Comparison of ENCODE assay signal across 13 cellular contexts in the genomic region with DNA sequence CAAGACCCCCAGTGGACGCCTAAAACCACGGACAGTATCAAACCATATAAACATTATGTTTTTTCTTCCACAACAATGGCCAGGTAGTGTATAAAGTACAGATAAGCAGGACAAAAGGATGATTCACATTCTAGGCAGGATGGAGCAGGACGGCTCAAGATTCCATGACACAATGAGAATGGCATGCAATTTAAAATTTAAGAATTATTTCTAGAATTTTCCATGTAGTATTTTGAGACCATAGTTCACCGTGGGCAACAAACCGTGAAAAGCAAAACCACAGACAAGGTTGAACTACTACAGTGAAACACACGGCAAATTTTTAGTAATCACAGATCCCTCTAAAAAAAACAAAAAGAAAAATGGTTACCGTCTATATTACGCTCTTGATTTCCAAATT. TPM values are rescaled to one million over a fixed set of nuclear protein-coding genes. Genes with fewer than 3 reads are reported as not detected.
DNase-seq lines count a peak whose midpoint lies in the region; ATAC-seq lines count a peak whose summit lies in the region.
"Had no signal": no experiment of that assay in that cellular context is flagged by ENCODE, and none has a peak within 500 bp of the region (broad histone marks: within the 10 kb centered on the region; RNA-seq: fewer than 3 reads in every experiment).

No MANE protein-coding gene starts in this region.

- H3K4me2 ChIP-seq in GM23248 (ENCODE audit: unreplicated experiment) = peak overlapping the region; percentile 15

- H4K20me1 ChIP-seq in GM23248 (ENCODE audit: insufficient read depth) = no peaks in the 10 kb centered on the region

- peaks cover 18% of the 10 kb centered on the region for H3K4me1 Mint-ChIP-seq in stimulated activated memory B cell treated with anti-CD40 and anti-IgM and Interleukin-4, amounts not matched to agents 10 μg/mL and 1 μg/mL and 100 μg/mL, for 72 hours
- H3K4me1 Mint-ChIP-seq: activated T-helper 17 cell treated with anti-CD3 and anti-CD28 coated beads, Interleukin-2, amount 50 U/mL, for 72 hours; natural killer cell had no signal

- H3F3A ChIP-seq in GM23248 (ENCODE audit: insufficient read depth) = peaks cover 18% of the 10 kb centered on the region

- H3K9me2 ChIP-seq in GM23248 (ENCODE audit: insufficient read depth) = no peaks in the 10 kb centered on the region

- no peaks in the 10 kb centered on the region for H3K27me3 Mint-ChIP-seq in stimulated activated memory B cell treated with anti-CD40 and anti-IgM and Interleukin-4, amounts not matched to agents 10 μg/mL and 1 μg/mL and 100 μg/mL, for 72 hours
- H3K27me3 Mint-ChIP-seq: activated T-helper 17 cell treated with anti-CD3 and anti-CD28 coated beads, Interleukin-2, amount 50 U/mL, for 72 hours had no signal

- H3K9ac ChIP-seq in GM23248 = no peak overlapping the region

- no peak overlapping the region for H2AFZ ChIP-seq in GM23248

- H3K36me3 Mint-ChIP-seq in stimulated activated memory B cell treated with anti-CD40 and anti-IgM and Interleukin-4, amounts not matched to agents 10 μg/mL and 1 μg/mL and 100 μg/mL, for 72 hours = peaks cover 38% of the 10 kb centered on the region

- no peak overlapping the region for H3K4me3 Mint-ChIP-seq in stimulated activated memory B cell treated with anti-CD40 and anti-IgM and Interleukin-4, amounts not matched to agents 10 μg/mL and 1 μg/mL and 100 μg/mL, for 72 hours
- H3K4me3 Mint-ChIP-seq: activated T-helper 17 cell treated with anti-CD3 and anti-CD28 coated beads, Interleukin-2, amount 50 U/mL, for 72 hours; natural killer cell; T-helper 1 cell treated with Interleukin-12 subunit alpha and Interleukin-12 subunit beta and Interleukin-4 antibody, amounts not matched to agents 30 μg/mL and 1 μg/mL, for 36 hours had no signal

- no peaks in the 10 kb centered on the region for H3K9me3 Mint-ChIP-seq in stimulated activated memory B cell treated with anti-CD40 and anti-IgM and Interleukin-4, amounts not matched to agents 10 μg/mL and 1 μg/mL and 100 μg/mL, for 72 hours
- H3K9me3 Mint-ChIP-seq: activated T-helper 17 cell treated with anti-CD3 and anti-CD28 coated beads, Interleukin-2, amount 50 U/mL, for 72 hours; natural killer cell; T-helper 1 cell treated with Interleukin-12 subunit alpha and Interleukin-12 subunit beta and Interleukin-4 antibody, amounts not matched to agents 30 μg/mL and 1 μg/mL, for 36 hours had no signal

- no peaks in the 10 kb centered on the region for H3K36me3 ChIP-seq in GM23248 (ENCODE audit: low read depth)

- ATAC-seq in stimulated activated memory B cell treated with anti-CD40 and anti-IgM and Interleukin-4, amounts not matched to agents 10 μg/mL and 1 μg/mL and 100 μg/mL, for 72 hours = peak; percentile 47
- ATAC-seq: activated T-helper 17 cell treated with anti-CD3 and anti-CD28 coated beads, Interleukin-2, amount 50 U/mL, for 72 hours; natural killer cell; sciatic nerve had no signal

- in situ Hi-C loops in GM23248 (cut with MboI) = loop anchor here (10.0 to 25.0 kb wide), 3 partner anchors 152 to 430 kb away; a partner anchor contains a TSS

- DNase-seq in GM23248 (peak; percentile 71), SW 1271 (lab: John Stamatoyannopoulos, UW) (peak; percentile 15 to 55), fibroblast of peridontal ligament (ENCODE audit: extremely low read depth) (peak; percentile 54), NCI-H2107 treated with DMSO at 0.1 percent for 48 hours (lab: John Stamatoyannopoulos, UW; ENCODE audit: unreplicated experiment) (no peak)
- DNase-seq in stimulated activated CD4-positive, alpha-beta T cell treated with anti-CD3 and anti-CD28 coated beads, Interleukin-12 subunit alpha, Interleukin-12 subunit beta, amount 100 ng/mL, for 4 hours = no peak
- no peak for DNase-seq in activated effector memory CD4-positive, alpha-beta T cell treated with anti-CD3 and anti-CD28 coated beads, Interleukin-2, amount 50 U/mL, for 16 hours
- DNase-seq: natural killer cell, NCI-H2171 had no signal

- peak overlapping the region; percentile 24 for H3K27ac ChIP-seq in GM23248
- H3K27ac ChIP-seq: cardiac muscle cell had no signal

- 48 to 52% methylated on average over 8 of the region's 8 CpGs for WGBS in GM23248 (ENCODE audit: low coverage in 1 of 2, low lambda C conversion rate in 2 of 2, missing lambda C conversion rate in 2 of 2), 2 experiments

- peak overlapping the region; percentile 53 for H3K27ac Mint-ChIP-seq in stimulated activated memory B cell treated with anti-CD40 and anti-IgM and Interleukin-4, amounts not matched to agents 10 μg/mL and 1 μg/mL and 100 μg/mL, for 72 hours
- H3K27ac Mint-ChIP-seq: activated T-helper 17 cell treated with anti-CD3 and anti-CD28 coated beads, Interleukin-2, amount 50 U/mL, for 72 hours; natural killer cell; T-helper 1 cell treated with Interleukin-12 subunit alpha and Interleukin-12 subunit beta and Interleukin-4 antibody, amounts not matched to agents 30 μg/mL and 1 μg/mL, for 36 hours had no signal

- H3K4me3 ChIP-seq in GM23248 = no peak overlapping the region
- H3K4me3 ChIP-seq: cardiac muscle cell had no signal

- H3K4me1 ChIP-seq in GM23248 (ENCODE audit: insufficient read depth) = peaks cover 23% of the 10 kb centered on the region

- 0 out of 2 replicates have a peak, but pooled peaks cover 6% of the 10 kb centered on the region for H3K79me2 ChIP-seq in GM23248 (ENCODE audit: insufficient read depth)

- H3K9me3 ChIP-seq in GM23248 (ENCODE audit: low read depth) = no peaks in the 10 kb centered on the region

- no peaks in the 10 kb centered on the region for H3K27me3 ChIP-seq in GM23248 (replicated peaks; ENCODE audit: insufficient read depth)
- H3K27me3 ChIP-seq: cardiac muscle cell had no signal

RNA-seq across cellular contexts. Expression of a gene that starts 7.5 kb away (rescaled TPM):
- total RNA-seq in GM23248 (2014; rRNA removed; shearing (Covaris generic)) = 13.0 and 15.3 TPM in 2 replicates
- polyA plus RNA-seq in GM23248 (2016; fragmentation: Nextera tagmentation; extraction: Ambion mirVana) = 10.9 TPM in 2 replicates

Comparison
In these comparisons a context has a peak if more than half of its experiments do, and no peak if none do; other contexts are left out.
1. DNase-seq: peak in GM23248 (single experiment), SW 1271 (2 of 2) and fibroblast of peridontal ligament (single experiment); none in stimulated activated CD4-positive, alpha-beta T cell treated with anti-CD3 and anti-CD28 coated beads, Interleukin-12 subunit alpha, Interleukin-12 subunit beta, amount 100 ng/mL, for 4 hours (single experiment), NCI-H2107 treated with DMSO at 0.1 percent for 48 hours (single experiment) and activated effector memory CD4-positive, alpha-beta T cell treated with anti-CD3 and anti-CD28 coated beads, Interleukin-2, amount 50 U/mL, for 16 hours (single experiment).